Comparison of ENCODE assay signal across 7 cellular contexts in the genomic region with DNA sequence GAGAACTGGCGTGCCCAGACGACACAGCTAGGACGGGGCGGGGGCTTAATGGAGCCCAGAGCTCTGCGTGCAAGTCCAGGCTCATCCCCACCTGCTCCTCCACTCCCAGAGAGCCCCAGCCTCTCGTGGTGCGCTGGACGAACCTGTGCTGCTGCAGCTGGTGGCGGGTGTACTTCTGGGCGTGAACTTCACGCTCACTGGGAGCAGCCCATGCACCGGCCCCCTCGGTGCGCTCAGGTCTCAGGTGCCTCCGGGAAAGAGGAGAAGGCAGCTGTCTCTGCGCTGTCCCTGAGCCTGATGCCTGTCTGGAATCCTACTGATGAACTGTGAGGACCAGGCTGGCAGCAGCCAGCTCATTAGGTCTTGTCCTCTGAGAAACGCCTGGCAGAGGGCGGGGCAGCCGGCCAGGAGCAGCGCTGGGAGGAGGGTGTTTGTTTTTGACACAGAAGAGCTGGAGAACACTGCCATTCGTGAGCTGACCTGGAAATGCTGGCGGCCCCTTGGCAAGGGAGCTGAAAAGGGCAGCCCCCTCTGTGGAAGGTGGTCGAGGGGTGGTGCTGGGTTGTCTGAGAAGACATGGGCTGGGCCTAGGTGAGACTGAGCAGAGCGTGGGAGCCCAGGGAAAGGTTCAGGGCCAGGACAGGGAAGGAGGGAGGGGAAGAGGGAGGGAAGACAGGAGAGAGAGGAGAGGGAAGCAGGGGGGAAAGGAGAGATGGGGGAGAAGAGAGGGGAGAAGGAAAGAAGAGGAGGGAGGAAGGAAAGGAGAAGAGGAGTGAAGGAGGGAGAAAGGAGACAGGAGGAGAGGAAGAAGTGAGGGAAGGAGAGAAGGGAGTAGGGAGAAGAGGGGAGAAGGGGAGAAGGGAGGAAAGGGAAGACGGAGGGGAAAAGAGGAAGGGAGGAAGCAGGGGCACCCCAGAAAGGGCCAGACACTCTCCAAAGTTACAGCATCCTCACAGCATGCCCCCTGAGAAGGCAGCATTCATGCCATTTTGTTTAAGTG. TPM values are rescaled to one million over a fixed set of nuclear protein-coding genes. Genes with fewer than 3 reads are reported as not detected.
DNase-seq lines count a peak whose midpoint lies in the region; TF ChIP-seq lines count a peak whose summit lies in the region.

No MANE protein-coding gene starts in this region.

- TF ChIP-seq POLR2A in tibial nerve (IDR thresholded peaks at IDR 0.05) = no peak

- H3K4me3 ChIP-seq in tibial nerve (no peak overlapping the region), A673 (ENCODE audit: low read depth, low read length, poor library complexity, severe bottlenecking) (no peak overlapping the region)

- H3K27me3 ChIP-seq in tibial nerve (no peaks in the 10 kb centered on the region), A673 (replicated peaks; ENCODE audit: insufficient read depth, low read depth, low read length, poor library complexity) (no peaks in the 10 kb centered on the region)

- no peak for TF ChIP-seq EP300 in tibial nerve (IDR thresholded peaks at IDR 0.05)

- BruUV-seq in A673 (replicated peaks; lab: Mats Ljungman, UMichigan) = no TSS peak

- H3K36me3 Mint-ChIP-seq in immature natural killer cell = peaks cover 0 to 3% (median 0%) of the 10 kb centered on the region in 3 donors
- H3K36me3 Mint-ChIP-seq in activated naive CD4-positive, alpha-beta T cell treated with anti-CD3 and anti-CD28 coated beads for 36 hours (ENCODE audit: low read depth) = no peaks in the 10 kb centered on the region

- peaks cover 0 to 6% (median 1%) of the 10 kb centered on the region in 3 donors for H3K27me3 Mint-ChIP-seq in immature natural killer cell (ENCODE audit: low read depth in 3 of 3)
- H3K27me3 Mint-ChIP-seq in activated naive CD4-positive, alpha-beta T cell treated with anti-CD3 and anti-CD28 coated beads for 36 hours (ENCODE audit: low read depth) = no peaks in the 10 kb centered on the region

- H3K9me3 Mint-ChIP-seq in immature natural killer cell = no peaks in the 10 kb centered on the region
- H3K9me3 Mint-ChIP-seq in activated naive CD4-positive, alpha-beta T cell treated with anti-CD3 and anti-CD28 coated beads for 36 hours = no peaks in the 10 kb centered on the region

- DNase-seq in LoVo (ENCODE audit: low spot score) = peak; percentile 39
- DNase-seq in SK-N-DZ (ENCODE audit: low spot score) = peak; percentile 49
- peak; percentile 81 for DNase-seq in left kidney (ENCODE audit: low read depth, low spot score)
- DNase-seq in tibial nerve (ENCODE audit: low spot score in 2 of 2) = no peak
- no peak for DNase-seq in immature natural killer cell
- DNase-seq in A673 (ENCODE audit: low spot score) = no peak
- no peak for DNase-seq in activated naive CD4-positive, alpha-beta T cell treated with anti-CD3 and anti-CD28 coated beads for 36 hours

- H3K4me1 ChIP-seq in tibial nerve (peaks cover 0 to 44% (median 20%) of the 10 kb centered on the region in 4 donors), A673 (ENCODE audit: insufficient read depth, low read length, poor library complexity, severe bottlenecking) (no peaks in the 10 kb centered on the region)

- peaks cover 0 to 7% of the 10 kb centered on the region in 2 donors for H3K4me1 Mint-ChIP-seq in immature natural killer cell
- H3K4me1 Mint-ChIP-seq in activated naive CD4-positive, alpha-beta T cell treated with anti-CD3 and anti-CD28 coated beads for 36 hours (ENCODE audit: low read depth) = no peaks in the 10 kb centered on the region

- no peak overlapping the region for H3K27ac Mint-ChIP-seq in immature natural killer cell
- H3K27ac Mint-ChIP-seq in activated naive CD4-positive, alpha-beta T cell treated with anti-CD3 and anti-CD28 coated beads for 36 hours = no peak overlapping the region

- POLR2A ChIA-PET in A673 (lab: Charles Lee; ENCODE audit: low non-redundant PET) = no interaction called here

- H3K4me3 Mint-ChIP-seq in immature natural killer cell = no peak overlapping the region
- H3K4me3 Mint-ChIP-seq in activated naive CD4-positive, alpha-beta T cell treated with anti-CD3 and anti-CD28 coated beads for 36 hours = no peak overlapping the region

- intact Hi-C loops in A673 (cut with micrococcal nuclease; ENCODE audit: unreplicated experiment) = no loop called here
- intact Hi-C loops in activated naive CD4-positive, alpha-beta T cell treated with anti-CD3 and anti-CD28 coated beads for 36 hours (cut with micrococcal nuclease) = no loop called here

- CTCF ChIA-PET in A673 (lab: Charles Lee) = no interaction called here
- CTCF ChIA-PET in activated naive CD4-positive, alpha-beta T cell treated with anti-CD3 and anti-CD28 coated beads for 36 hours (lab: Charles Lee) = no interaction called here

- WGBS in tibial nerve, 2 donors = 64 to 67% methylated on average over 19 to 25 of the region's 25 CpGs

- H3K27ac ChIP-seq in tibial nerve (peak overlapping the region in 3 of 4 donors; percentile 53 to 81 (median 78)), A673 (ENCODE audit: low read depth, low read length, poor library complexity, severe bottlenecking) (no peak overlapping the region)

- H3K9me3 ChIP-seq in tibial nerve = no peaks in the 10 kb centered on the region
- H3K9me3 ChIP-seq in A673 (ENCODE audit: low read depth, low read length, poor library complexity, severe bottlenecking) = no peaks in the 10 kb centered on the region

- TF ChIP-seq CTCF in tibial nerve (IDR thresholded peaks at IDR 0.05) (no peak), A673 (conservative IDR thresholded peaks at IDR 0.05; ENCODE audit: low read depth, low read length) (no peak)

- no peaks in the 10 kb centered on the region for H3K36me3 ChIP-seq in tibial nerve
- H3K36me3 ChIP-seq in A673 (ENCODE audit: insufficient read depth, low read length, poor library complexity, severe bottlenecking) = no peaks in the 10 kb centered on the region

RNA-seq across cellular contexts. Expression of gene TNS3, which starts 53.5 kb away (rescaled TPM):
- polyA plus RNA-seq in SK-N-DZ (2014; cell fraction: cytosol; rRNA removed) = 14.4 and 16.0 TPM in 2 replicates
- 12.0 and 12.8 TPM in 2 replicates for polyA plus RNA-seq in SK-N-DZ (2014; cell fraction: nucleus; rRNA removed)
- 100 to 1,000 TPM; 118 to 142 (median 133) TPM for total RNA-seq in tibial nerve
- polyA plus RNA-seq in immature natural killer cell = under 1 TPM in 1 of 3 donors, not detected in 2; 0.19 TPM
- total RNA-seq in A673 (2021) = 0.04 TPM in 1 of 2 replicates, not detected in the other
- total RNA-seq in activated naive CD4-positive, alpha-beta T cell treated with anti-CD3 and anti-CD28 coated beads for 36 hours = under 1 TPM; 0.12 to 0.19 TPM

Comparison
In these comparisons a context has a peak if more than half of its experiments do, and no peak if none do; other contexts are left out.
1. DNase-seq: peak in LoVo (single experiment), SK-N-DZ (single experiment) and left kidney (single experiment); none in tibial nerve (0 of 2), immature natural killer cell (0 of 3), A673 (single experiment) and activated naive CD4-positive, alpha-beta T cell treated with anti-CD3 and anti-CD28 coated beads for 36 hours (single experiment).
2. RNA of gene TNS3, which starts 53.5 kb away (total RNA-seq): 118 to 142 TPM in tibial nerve; 0.12 to 0.19 TPM in activated naive CD4-positive, alpha-beta T cell treated with anti-CD3 and anti-CD28 coated beads for 36 hours and 0.04 TPM in A673; every median in the first group is over 100 times any median in the second.